Comparison of ENCODE assay signal across 1 cellular context in genomic region chr7:130009848-130010688, GRCh38.
TF ChIP-seq lines count a peak whose summit lies in the region.

No MANE protein-coding gene starts in this region.

TF ChIP-seq in K562, 482 proteins besides CTCF, POLR2A, EP300 and RAD21 (continued from another document and continues in another):
- TF ChIP-seq RERE (CRISPR knock-in tag; IDR thresholded peaks at IDR 0.05; ENCODE audit: borderline replicate concordance) (no peak), ZC3H8 (IDR thresholded peaks at IDR 0.05) (no peak), HSF4 (CRISPR knock-in tag; IDR thresholded peaks at IDR 0.05; ENCODE audit: borderline replicate concordance) (no peak), SMAD4 (CRISPR knock-in tag; conservative IDR thresholded peaks at IDR 0.05) (peak; percentile 94), FOS (IDR thresholded peaks at IDR 0.05; ENCODE audit: extremely low read depth, insufficient read length) (peak; percentile 58), KLF1 (tag; IDR thresholded peaks at IDR 0.05) (peak; percentile 40), MAX (CRISPR knock-in tag; IDR thresholded peaks at IDR 0.05) (peak; percentile 79), ZNF518B (CRISPR knock-in tag; IDR thresholded peaks at IDR 0.05) (no peak), FOXJ2 (tag; IDR thresholded peaks at IDR 0.05) (peak; percentile 61; the same call in 1 of the 2 replicates), NR4A1 (CRISPR knock-in tag; IDR thresholded peaks at IDR 0.05) (no peak), NR4A1 (tag; IDR thresholded peaks at IDR 0.05) (peak; percentile 71), PHF21A (IDR thresholded peaks at IDR 0.05; ENCODE audit: borderline replicate concordance, low read depth) (no peak), U2AF2 (optimal IDR thresholded peaks at IDR 0.05; ENCODE audit: low read depth, low read length) (no peak), MTF1 (CRISPR knock-in tag; IDR thresholded peaks at IDR 0.05; ENCODE audit: borderline replicate concordance) (peak; percentile 65), TFE3 (CRISPR knock-in tag; IDR thresholded peaks at IDR 0.05) (no peak), ZEB2 (IDR thresholded peaks at IDR 0.05) (no peak; the same call in 1 of the 2 replicates), ARID3B (CRISPR knock-in tag; IDR thresholded peaks at IDR 0.05; ENCODE audit: borderline replicate concordance) (no peak), MTA3 (IDR thresholded peaks at IDR 0.05; ENCODE audit: borderline replicate concordance) (peak; percentile 90; the same call in 1 of the 2 replicates), ZNF280A (IDR thresholded peaks at IDR 0.05; ENCODE audit: low read depth, partially characterized antibody) (no peak), HMG20A (CRISPR knock-in tag; conservative IDR thresholded peaks at IDR 0.05) (0 out of 2 replicates have a peak, but pooled peaks have one; percentile 27), MITF (IDR thresholded peaks at IDR 0.05) (no peak), YY1 (IDR thresholded peaks at IDR 0.05; ENCODE audit: borderline replicate concordance in 1 of 3, control insufficient read depth in 1 of 3, extremely low read depth in 1 of 3, insufficient read depth in 3 of 3, insufficient read length in 1 of 3, insufficient replicate concordance in 2 of 3, low read depth in 1 of 3, low read length in 2 of 3) (no peak), NFE2L1 (tag; IDR thresholded peaks at IDR 0.05; ENCODE audit: borderline replicate concordance, low read depth) (no peak; the same call in 1 of the 2 replicates), USF1 (CRISPR knock-in tag; IDR thresholded peaks at IDR 0.05) (peak; percentile 67), GATAD2A (IDR thresholded peaks at IDR 0.05) (peak; percentile 18), ZSCAN29 (IDR thresholded peaks at IDR 0.05) (no peak), ZNF324 (CRISPR knock-in tag; IDR thresholded peaks at IDR 0.05) (no peak), WHSC1 (IDR thresholded peaks at IDR 0.05; ENCODE audit: low read length) (no peak), NFIX (CRISPR knock-in tag; IDR thresholded peaks at IDR 0.05; ENCODE audit: low read depth) (no peak), POLR3A (IDR thresholded peaks at IDR 0.05; ENCODE audit: borderline replicate concordance, extremely low read depth, insufficient read depth, insufficient read length) (no peak), NUFIP1 (IDR thresholded peaks at IDR 0.05; ENCODE audit: partially characterized antibody) (peak; percentile 12), ZNF589 (CRISPR knock-in tag; IDR thresholded peaks at IDR 0.05; ENCODE audit: low read depth) (peak; percentile 84), BHLHE40 (IDR thresholded peaks at IDR 0.05; ENCODE audit: low read length) (peak; percentile 99), E2F1 (CRISPR knock-in tag; IDR thresholded peaks at IDR 0.05) (no peak), BMI1 (IDR thresholded peaks at IDR 0.05; ENCODE audit: low read length) (no peak), ZNF280B (CRISPR knock-in tag; IDR thresholded peaks at IDR 0.05) (no peak), UBTF (IDR thresholded peaks at IDR 0.05; ENCODE audit: borderline replicate concordance in 1 of 2, low read depth in 2 of 2, low read length in 2 of 2) (peak in 1 of 2 experiments; percentile 44; a peak in 1 of 4 replicates)
